18 cellular contexts compared by ENCODE assay signal in genomic region chr17:16342979-16343378, GRCh38. TPM values are rescaled to one million over a fixed set of nuclear protein-coding genes. Genes with fewer than 3 reads are reported as not detected.
DNase-seq lines count a peak whose midpoint lies in the region; TF ChIP-seq lines count a peak whose summit lies in the region.
"Had no signal": no experiment of that assay in that cellular context is flagged by ENCODE, and none has a peak within 500 bp of the region (broad histone marks: within the 10 kb centered on the region; RNA-seq: fewer than 3 reads in every experiment).

No MANE protein-coding gene starts in this region.

- H3K27ac ChIP-seq in adrenal gland (no peak overlapping the region), hepatocyte (no peak overlapping the region)
- H3K27ac ChIP-seq: suprapubic skin had no signal

- H3K27me3 Mint-ChIP-seq in HFFc6 (ENCODE audit: insufficient read depth): no peaks in the 10 kb centered on the region; the same call in 1 of the 2 replicates
- H3K27me3 Mint-ChIP-seq: naive thymus-derived CD4-positive, alpha-beta T cell; T-cell had no signal

- no peak overlapping the region for H3K4me3 ChIP-seq in adrenal gland
- H3K4me3 ChIP-seq in fibroblast of the aortic adventitia (ENCODE audit: low read depth, low read length): no peak overlapping the region
- no peak overlapping the region for H3K4me3 ChIP-seq in hepatocyte
- H3K4me3 ChIP-seq: ascending aorta, GM23338, suprapubic skin had no signal

- H3K4me2 ChIP-seq in hepatocyte: no peak overlapping the region
- H3K4me2 ChIP-seq: GM23338 had no signal

- H3K4me3 Mint-ChIP-seq in HFFc6: no peak overlapping the region
- H3K4me3 Mint-ChIP-seq: CD14-positive monocyte; GM23338; naive thymus-derived CD4-positive, alpha-beta T cell had no signal

- WGBS in adrenal gland, 4 donors: 71 to 100% (median 89%) methylated on average over 2 to 4 of the region's 4 CpGs
- WGBS in hepatocyte (ENCODE audit: low lambda C conversion rate, missing lambda C conversion rate): 93% methylated on average over 4 of the region's 4 CpGs

- no peaks in the 10 kb centered on the region for H3K9me2 ChIP-seq in hepatocyte (replicated peaks; ENCODE audit: insufficient read depth)

- no peaks in the 10 kb centered on the region for H4K20me1 ChIP-seq in hepatocyte (ENCODE audit: insufficient read depth, poor library complexity, severe bottlenecking)

- no peaks in the 10 kb centered on the region for H3K27me3 ChIP-seq in adrenal gland
- no peaks in the 10 kb centered on the region for H3K27me3 ChIP-seq in hepatocyte
- H3K27me3 ChIP-seq: ascending aorta, suprapubic skin had no signal

- H2AFZ ChIP-seq in hepatocyte: no peak overlapping the region
- H2AFZ ChIP-seq: GM23338 had no signal

- H3K36me3 ChIP-seq in adrenal gland (replicated peaks in 1 of 2) (no peaks in the 10 kb centered on the region), hepatocyte (replicated peaks; ENCODE audit: insufficient read depth, low read depth) (no peaks in the 10 kb centered on the region)

- 0 out of 2 replicates have a peak, but pooled peaks cover 9% of the 10 kb centered on the region for H3K4me1 Mint-ChIP-seq in HFFc6 (ENCODE audit: low read depth)
- H3K4me1 Mint-ChIP-seq: CD14-positive monocyte; GM23338; naive thymus-derived CD4-positive, alpha-beta T cell; T-cell had no signal

- no peaks in the 10 kb centered on the region for H3K9me3 Mint-ChIP-seq in HFFc6
- H3K9me3 Mint-ChIP-seq: CD14-positive monocyte; GM23338; naive thymus-derived CD4-positive, alpha-beta T cell; T-cell had no signal

- DNase-seq in HFFc6: peak; percentile 20
- peak; percentile 53 to 83 (median 74) for DNase-seq in adrenal gland
- DNase-seq in fibroblast of the aortic adventitia (ENCODE audit: low read depth): peak; percentile 78
- peak; percentile 39 for DNase-seq in superior temporal gyrus (ENCODE audit: extremely low spot score)
- DNase-seq in retina: no peak
- DNase-seq in hepatocyte (ENCODE audit: low spot score): no peak
- no peak for DNase-seq in activated CD4-positive, alpha-beta T cell treated with anti-CD3 and anti-CD28 coated beads, Interleukin-2, amount 50 U/mL, for 4 hours
- DNase-seq: activated gamma-delta T cell treated with Interleukin-2 at 50 U/mL for 16 hours; DMS79; MM.1S; naive thymus-derived CD4-positive, alpha-beta T cell; NCI-H2081 treated with DMSO at 0.1 percent for 48 hours; NCI-H774; T-cell had no signal

- H3K4me1 ChIP-seq in adrenal gland (replicated peaks in 1 of 2) (peaks cover 0 to 7% of the 10 kb centered on the region in 2 donors), hepatocyte (ENCODE audit: insufficient read depth) (peaks cover 6% of the 10 kb centered on the region)
- H3K4me1 ChIP-seq: ascending aorta, suprapubic skin had no signal

- no peak for TF ChIP-seq POLR2A in adrenal gland (IDR thresholded peaks at IDR 0.05)

- intact Hi-C loops in adrenal gland (cut with DNase I): no loop called here

- 0 out of 2 replicates have a peak, but pooled peaks cover 9% of the 10 kb centered on the region for H3K36me3 Mint-ChIP-seq in HFFc6 (ENCODE audit: low read depth)

- H3K79me2 ChIP-seq in hepatocyte: no peaks in the 10 kb centered on the region

- H3K27ac Mint-ChIP-seq in HFFc6: no peak overlapping the region
- H3K27ac Mint-ChIP-seq: CD14-positive monocyte, GM23338, T-cell had no signal

- TF ChIP-seq CTCF in HFFc6 (IDR thresholded peaks at IDR 0.05) (no peak), adrenal gland (IDR thresholded peaks at IDR 0.05) (no peak), fibroblast of the aortic adventitia (IDR thresholded peaks at IDR 0.05; ENCODE audit: insufficient read depth, low read length) (no peak), hepatocyte (IDR thresholded peaks at IDR 0.05; ENCODE audit: poor library complexity) (no peak)

- H3K9me3 ChIP-seq in adrenal gland (replicated peaks in 1 of 3): no peaks in the 10 kb centered on the region
- no peaks in the 10 kb centered on the region for H3K9me3 ChIP-seq in hepatocyte (ENCODE audit: low read depth)
- H3K9me3 ChIP-seq: ascending aorta, suprapubic skin had no signal

RNA-seq across cellular contexts. Expression of gene CENPV, which starts 10.3 kb away (rescaled TPM):
- total RNA-seq in HFFc6 (2021; fragmentation: NEBNext Ultra II Directional; extraction: Animal tissue kit (Norgen Biotek cat#: 25700)): 10 to 100 TPM; 12.2 to 22.4 (median 15.2) TPM
- total RNA-seq in adrenal gland: 10 to 100 TPM; 19.9 to 31.7 (median 25.8) TPM
- 10 to 100 TPM; 28.1 to 37.9 (median 32.9) TPM for polyA plus RNA-seq in adrenal gland
- 10.2 and 20.1 TPM in 2 replicates for total RNA-seq in fibroblast of the aortic adventitia (ENCODE audit: low replicate concordance)
- 40.4 and 46.2 TPM in 2 replicates for total RNA-seq in hepatocyte
- polyA plus RNA-seq in hepatocyte: 51.0 and 52.4 TPM in 2 replicates

RNA-seq across cellular contexts. Expression of gene UBB, which starts 37.9 kb away (rescaled TPM):
- total RNA-seq in HFFc6 (2021; fragmentation: NEBNext Ultra II Directional; extraction: Animal tissue kit (Norgen Biotek cat#: 25700)): 1,000 to 10,000 TPM; 1,553 to 1,785 (median 1,678) TPM
- 1,000 to 10,000 TPM; 1,297 to 2,928 (median 2,139) TPM for total RNA-seq in adrenal gland
- 1,000 to 10,000 TPM in 2 of 3 donors, 100 to 1,000 TPM in 1; 588 to 2,867 (median 1,416) TPM for polyA plus RNA-seq in adrenal gland
- total RNA-seq in fibroblast of the aortic adventitia (ENCODE audit: low replicate concordance): 773 and 1,074 TPM in 2 replicates
- 1,250 and 1,335 TPM in 2 replicates for total RNA-seq in hepatocyte
- polyA plus RNA-seq in hepatocyte: 2,041 and 2,117 TPM in 2 replicates

Comparison
In these comparisons a context has a peak if more than half of its experiments do, and no peak if none do; other contexts are left out.
1. DNase-seq: peak in HFFc6 (single experiment), adrenal gland (7 of 7), fibroblast of the aortic adventitia (single experiment) and superior temporal gyrus (single experiment); none in retina (single experiment), hepatocyte (single experiment) and activated CD4-positive, alpha-beta T cell treated with anti-CD3 and anti-CD28 coated beads, Interleukin-2, amount 50 U/mL, for 4 hours (0 of 2).